Comparison of ENCODE assay signal across 12 cellular contexts in the genomic region with DNA sequence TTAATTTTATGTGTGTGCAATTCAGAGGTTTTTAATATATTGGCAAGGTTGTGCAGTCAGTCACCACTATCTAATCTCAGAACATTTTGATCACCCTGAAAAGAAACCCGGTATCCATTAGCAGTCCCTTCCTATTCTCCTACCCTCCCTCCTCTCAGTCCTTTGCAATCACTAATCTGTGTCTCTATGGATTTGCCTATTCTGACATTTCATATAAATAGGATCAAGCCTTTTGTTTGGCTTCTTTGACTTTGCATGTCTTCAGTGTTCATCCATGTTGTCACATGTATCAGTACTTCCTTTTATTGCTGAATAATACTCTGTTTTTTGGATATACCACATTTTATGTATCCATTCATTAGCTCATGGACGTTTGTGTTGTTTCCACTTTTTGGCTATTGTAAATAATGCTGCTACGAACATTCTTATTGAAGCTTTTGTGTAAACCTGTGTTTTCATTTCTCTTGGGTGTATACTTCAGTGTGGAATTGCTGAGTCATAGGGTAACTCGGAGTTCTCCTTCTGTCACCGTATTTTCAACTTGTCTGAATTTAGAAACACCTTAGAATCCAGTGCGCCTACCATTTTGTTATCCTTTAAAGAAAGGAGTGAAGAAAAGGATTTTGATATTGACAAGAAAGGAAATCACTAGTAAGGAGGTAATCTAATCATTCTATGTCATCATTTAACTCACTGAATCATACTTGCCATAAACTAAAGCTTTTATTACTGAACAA. TPM values are rescaled to one million over a fixed set of nuclear protein-coding genes. Genes with fewer than 3 reads are reported as not detected.
DNase-seq lines count a peak whose midpoint lies in the region; ATAC-seq, FAIRE-seq and TF ChIP-seq lines count a peak whose summit lies in the region.
"Had no signal": no experiment of that assay in that cellular context is flagged by ENCODE, and none has a peak within 500 bp of the region (broad histone marks: within the 10 kb centered on the region; RNA-seq: fewer than 3 reads in every experiment).

No MANE protein-coding gene starts in this region.

- no peaks in the 10 kb centered on the region for H3K27me3 ChIP-seq in RWPE2 (ENCODE audit: insufficient read depth, poor library complexity, severe bottlenecking)
- H3K27me3 ChIP-seq in endocrine pancreas (ENCODE audit: control insufficient read depth, insufficient read depth, low read length): no peaks in the 10 kb centered on the region

- no peak for TF ChIP-seq RAD21 in A549 (conservative IDR thresholded peaks at IDR 0.05 in 1 of 2, IDR thresholded peaks at IDR 0.05 in 1 of 2)

- CTCF ChIA-PET in A549 (lab: Yijun Ruan, JAX): interaction anchor here (1.5 to 5.2 kb wide), 2 partner anchors 38 to 68 kb away, joined by 3 to 33 read pairs; a partner anchor contains a TSS

- no peak for TF ChIP-seq CTCF in A549 (IDR thresholded peaks at IDR 0.05)
- TF ChIP-seq CTCF in RWPE2 (IDR thresholded peaks at IDR 0.05; ENCODE audit: poor library complexity, severe bottlenecking): no peak

- POLR2A ChIA-PET in A549 (lab: Yijun Ruan, JAX): no interaction called here

- H3K4me1 ChIP-seq in A549 (peaks cover 52% of the 10 kb centered on the region), RWPE2 (ENCODE audit: insufficient read depth, poor library complexity, severe bottlenecking) (peaks cover 8% of the 10 kb centered on the region), endocrine pancreas (ENCODE audit: control insufficient read depth, insufficient read depth, low read length) (peaks cover 12% of the 10 kb centered on the region)

- TF ChIP-seq EP300 in A549 (IDR thresholded peaks at IDR 0.05): no peak

- H3K27ac ChIP-seq in A549: peak overlapping the region; percentile 61 to 88
- H3K27ac ChIP-seq in RWPE2 (ENCODE audit: poor library complexity, severe bottlenecking): peak overlapping the region; percentile 10

- no peak overlapping the region for H3K4me3 ChIP-seq in A549
- no peak overlapping the region for H3K4me3 ChIP-seq in RWPE2 (ENCODE audit: severe bottlenecking)
- peak overlapping the region; percentile 59 for H3K4me3 ChIP-seq in endocrine pancreas (ENCODE audit: control insufficient read depth, insufficient read depth, low read length)

- H3K4me2 ChIP-seq in A549: peak overlapping the region; percentile 93

- peaks cover 33% of the 10 kb centered on the region for H3K36me3 ChIP-seq in RWPE2 (ENCODE audit: low read depth)
- H3K36me3 ChIP-seq in endocrine pancreas (ENCODE audit: control insufficient read depth, insufficient read depth, low read length): no peaks in the 10 kb centered on the region

- ATAC-seq in A549 (no peak), RWPE2 (ENCODE audit: low read depth) (no peak)

- H3K9ac ChIP-seq in endocrine pancreas (ENCODE audit: control insufficient read depth, insufficient read depth, low read length): no peak overlapping the region

- H3K9me3 ChIP-seq in A549: no peaks in the 10 kb centered on the region
- H3K9me3 ChIP-seq in RWPE2 (ENCODE audit: severe bottlenecking): no peaks in the 10 kb centered on the region
- H3K9me3 ChIP-seq in endocrine pancreas (ENCODE audit: control insufficient read depth, low read length): no peaks in the 10 kb centered on the region

- FAIRE-seq in A549 (lab: Jason Lieb, UNC): no peak

- WGBS in A549 (ENCODE audit: missing lambda C conversion rate): 26% methylated on average over 6 of the region's 6 CpGs

- TF ChIP-seq POLR2A in A549 (IDR thresholded peaks at IDR 0.05; ENCODE audit: low read length): no peak

- DNase-seq in A549 (ENCODE audit: low read depth in 1 of 2, low spot score in 1 of 2) (peak in 1 of 2 experiments; percentile 37), ELR (ENCODE audit: low read depth) (peak; percentile 15), RWPE2 (ENCODE audit: low spot score) (no peak), COLO829 (ENCODE audit: low spot score) (no peak), dedifferentiated amniotic fluid mesenchymal stem cell (ENCODE audit: extremely low spot score) (no peak), cerebellar nuclear complex (lab: John Stamatoyannopoulos, UW) (no peak), globus pallidus (ENCODE audit: low spot score) (no peak)
- DNase-seq: activated CD4-positive, CD25-positive, alpha-beta regulatory T cell; endodermal cell; H7; NCI-H1092 treated with DMSO at 0.1 percent for 48 hours had no signal

TF ChIP-seq in A549, 52 proteins besides CTCF, POLR2A, EP300 and RAD21:
- no peak for TF ChIP-seq FOSL2 (IDR thresholded peaks at IDR 0.05)
- TF ChIP-seq FOSL2 (CRISPR knock-in tag; IDR thresholded peaks at IDR 0.05): peak; percentile 47; the same call in 1 of the 2 replicates
- no peak for TF ChIP-seq NR3C1 (IDR thresholded peaks at IDR 0.05)
- no peak for TF ChIP-seq POLR2AphosphoS2 (conservative IDR thresholded peaks at IDR 0.05; ENCODE audit: low read length)
- peak; percentile 94 for TF ChIP-seq NFE2L2 (conservative IDR thresholded peaks at IDR 0.05; ENCODE audit: low read length)
- peak; percentile 96 for TF ChIP-seq MAFK (IDR thresholded peaks at IDR 0.05; ENCODE audit: partially characterized antibody)
- TF ChIP-seq ZSCAN20 (CRISPR knock-in tag; IDR thresholded peaks at IDR 0.05): no peak
- no peak for TF ChIP-seq TFCP2L1 (CRISPR knock-in tag; IDR thresholded peaks at IDR 0.05)

RNA-seq across cellular contexts. Expression of a gene that starts 3.4 kb away (rescaled TPM):
- 21.1 and 25.6 TPM in 2 replicates for polyA plus RNA-seq in A549 (2011; rRNA removed)
- polyA plus RNA-seq in A549 (2012; cell fraction: cytosol; rRNA removed): 14.1 and 18.3 TPM in 2 replicates
- 43.4 and 56.7 TPM in 2 replicates for polyA plus RNA-seq in A549 (2012; cell fraction: nucleus; rRNA removed)
- 13.0 to 13.6 TPM (median 13.5 TPM) in 3 replicates for polyA plus RNA-seq in A549 (2017; fragmentation: RNase III; extraction: RNeasy Plus Mini Kit Qiagen cat#74134 plus additional on column Dnase treatment)
- polyA minus RNA-seq in A549 (2011; rRNA and poly(A)+ RNA removed): 22.7 and 25.2 TPM in 2 replicates

RNA-seq across cellular contexts. Expression of a gene that starts 42.5 kb away (rescaled TPM):
- polyA plus RNA-seq in A549 (2011; rRNA removed) (36.1 and 38.7 TPM in 2 replicates), A549 (2017; fragmentation: RNase III; extraction: RNeasy Plus Mini Kit Qiagen cat#74134 plus additional on column Dnase treatment) (66.1 to 87.2 TPM (median 78.6 TPM) in 3 replicates)
- 53.4 and 58.3 TPM in 2 replicates for polyA plus RNA-seq in A549 (2012; cell fraction: cytosol; rRNA removed)
- 22.1 and 24.6 TPM in 2 replicates for polyA plus RNA-seq in A549 (2012; cell fraction: nucleus; rRNA removed)
- polyA minus RNA-seq in A549 (2011; rRNA and poly(A)+ RNA removed): 62.7 and 71.2 TPM in 2 replicates

RNA-seq across cellular contexts. Expression of a gene that starts 47.0 kb away (rescaled TPM):
- polyA plus RNA-seq in A549 (2011; rRNA removed) (not detected in 2 replicates), A549 (2017; fragmentation: RNase III; extraction: RNeasy Plus Mini Kit Qiagen cat#74134 plus additional on column Dnase treatment) (not detected in 3 replicates)
- not detected in 2 replicates for polyA plus RNA-seq in A549 (2012; cell fraction: cytosol; rRNA removed)
- not detected in 2 replicates for polyA plus RNA-seq in A549 (2012; cell fraction: nucleus; rRNA removed)
- polyA minus RNA-seq in A549 (2011; rRNA and poly(A)+ RNA removed): not detected in 2 replicates
